In genomic region chr20:3783068-3783489, GRCh38 we compare ENCODE assay signal across 14 cellular contexts. TPM values are rescaled to one million over a fixed set of nuclear protein-coding genes. Genes with fewer than 3 reads are reported as not detected.
A peak's percentile ranks its signal among the peaks of the same experiment; 100 is the strongest.
DNase-seq lines count a peak whose midpoint lies in the region; ATAC-seq and TF ChIP-seq lines count a peak whose summit lies in the region.
"Had no signal": no experiment of that assay in that cellular context is flagged by ENCODE, and none has a peak within 500 bp of the region (broad histone marks: within the 10 kb centered on the region; RNA-seq: fewer than 3 reads in every experiment).

No MANE protein-coding gene starts in this region.

- H3K4me1 Mint-ChIP-seq in CD4-positive, alpha-beta T cell (ENCODE audit: low read depth) = peaks cover 49% of the 10 kb centered on the region
- H3K4me1 Mint-ChIP-seq in osteocyte (ENCODE audit: unreplicated experiment) = peaks cover 39% of the 10 kb centered on the region

- H3K79me2 ChIP-seq in GM23248 (ENCODE audit: insufficient read depth) = peaks cover 38% of the 10 kb centered on the region

- POLR2A ChIA-PET in CD4-positive, alpha-beta T cell (lab: Charles Lee) = interaction anchor here (2.1 to 2.4 kb wide), 2 partner anchors 16 to 37 kb away, joined by 8 to 16 read pairs; partner anchors contain the start of gene AP5S1

- H3K9ac ChIP-seq in GM23248 = peak overlapping the region; percentile 75; the same call in 1 of the 2 replicates

- no peaks in the 10 kb centered on the region for H3K36me3 Mint-ChIP-seq in CD4-positive, alpha-beta T cell (ENCODE audit: low read depth)
- peaks cover 2% of the 10 kb centered on the region for H3K36me3 Mint-ChIP-seq in osteocyte (ENCODE audit: unreplicated experiment)

- peaks cover 18% of the 10 kb centered on the region for H3K4me1 ChIP-seq in GM23248 (ENCODE audit: insufficient read depth)
- H3K4me1 ChIP-seq in body of pancreas = peaks cover 66% of the 10 kb centered on the region

- H3K36me3 ChIP-seq in GM23248 (ENCODE audit: low read depth) (no peaks in the 10 kb centered on the region; the same call in 1 of the 2 replicates), body of pancreas (replicated peaks in 1 of 2; ENCODE audit: insufficient read depth in 1 of 2, low read depth in 2 of 2) (no peaks in the 10 kb centered on the region)
- H3K36me3 ChIP-seq: ovary had no signal

- peaks cover 7% of the 10 kb centered on the region for H3K27me3 ChIP-seq in CD4-positive, alpha-beta T cell (ENCODE audit: control insufficient read depth, insufficient read depth, low read length)
- H3K27me3 ChIP-seq in GM23248 (replicated peaks; ENCODE audit: insufficient read depth) (no peaks in the 10 kb centered on the region), body of pancreas (no peaks in the 10 kb centered on the region)
- H3K27me3 ChIP-seq: gastroesophageal sphincter, ovary had no signal

- 81 to 88% methylated on average over 2 of the region's 2 CpGs for WGBS in GM23248 (ENCODE audit: low coverage in 1 of 2, low lambda C conversion rate in 2 of 2, missing lambda C conversion rate in 2 of 2), 2 experiments
- WGBS in body of pancreas, 2 donors = 30 to 41% methylated on average over 2 of the region's 2 CpGs

- ATAC-seq in CD4-positive, alpha-beta T cell (ENCODE audit: poor library complexity) = no peak
- no peak for ATAC-seq in body of pancreas
- ATAC-seq: gastroesophageal sphincter; left cardiac atrium; stimulated activated naive CD8-positive, alpha-beta T cell treated with anti-CD3 and anti-CD28 coated beads, Interleukin-15, Interleukin-2, amounts not matched to agents 100 U/mL and 50 U/mL, for 24 hours had no signal

- H2AFZ ChIP-seq in GM23248 = no peak overlapping the region

- intact Hi-C loops in CD4-positive, alpha-beta T cell (cut with DNase I, micrococcal nuclease) = loop anchor here in 1 of 2 experiments (2.0 kb wide), 1 partner anchor 14 kb away; no protein-coding TSS in a partner anchor
- intact Hi-C loops in body of pancreas (cut with DNase I) = loop anchor here (10.0 kb wide), 1 partner anchor 72 kb away; no protein-coding TSS in a partner anchor
- intact Hi-C loops in head of caudate nucleus (cut with DNase I) = loop anchor here (10.0 kb wide), 1 partner anchor 232 kb away; the partner anchor contains the start of gene RNF24

- peaks cover 26% of the 10 kb centered on the region for H3F3A ChIP-seq in GM23248 (ENCODE audit: insufficient read depth)

- no peaks in the 10 kb centered on the region; the same call in 1 of the 2 replicates for H4K20me1 ChIP-seq in GM23248 (ENCODE audit: insufficient read depth)

- peaks cover 8% of the 10 kb centered on the region for H3K27me3 Mint-ChIP-seq in CD4-positive, alpha-beta T cell
- H3K27me3 Mint-ChIP-seq in osteocyte (ENCODE audit: unreplicated experiment) = no peaks in the 10 kb centered on the region

- peak overlapping the region; percentile 43 for H3K27ac Mint-ChIP-seq in CD4-positive, alpha-beta T cell
- peak overlapping the region; percentile 24 for H3K27ac Mint-ChIP-seq in osteocyte (ENCODE audit: unreplicated experiment)
- H3K27ac Mint-ChIP-seq: activated naive CD4-positive, alpha-beta T cell treated with anti-CD3 and anti-CD28 coated beads for 36 hours had no signal

- H3K4me3 ChIP-seq in GM23248 (no peak overlapping the region), body of pancreas (no peak overlapping the region)
- H3K4me3 ChIP-seq: ovary had no signal

- no peak for DNase-seq in CD4-positive, alpha-beta T cell
- DNase-seq in GM23248 (no peak), body of pancreas (peak in 1 of 4 donors; percentile 37), osteocyte (ENCODE audit: extremely low spot score, unreplicated experiment) (no peak), SIG-M5 (lab: John Stamatoyannopoulos, UW) (no peak), head of caudate nucleus (no peak)
- no peak for DNase-seq in stimulated activated CD4-positive, alpha-beta T cell treated with anti-CD3 and anti-CD28 coated beads, Interleukin-2, amount 100 ng/mL, for 24 hours
- DNase-seq: activated naive CD4-positive, alpha-beta T cell treated with anti-CD3 and anti-CD28 coated beads for 36 hours; EL; left cardiac atrium; ovary; stimulated activated naive CD8-positive, alpha-beta T cell treated with anti-CD3 and anti-CD28 coated beads, Interleukin-15, Interleukin-2, amounts not matched to agents 100 U/mL and 50 U/mL, for 24 hours had no signal

- CTCF ChIA-PET in CD4-positive, alpha-beta T cell (lab: Charles Lee) = interaction anchor here (1.6 kb wide), 1 partner anchor 13 kb away, joined by 3 read pairs; the partner anchor contains the start of gene CDC25B

- H3K9me3 Mint-ChIP-seq in CD4-positive, alpha-beta T cell = no peaks in the 10 kb centered on the region
- no peaks in the 10 kb centered on the region for H3K9me3 Mint-ChIP-seq in osteocyte (ENCODE audit: unreplicated experiment)
- H3K9me3 Mint-ChIP-seq: activated naive CD4-positive, alpha-beta T cell treated with anti-CD3 and anti-CD28 coated beads for 36 hours; dendritic cell treated with granulocyte-macrophage colony-stimulating factor and Interleukin-4, amounts not matched to agents 40 ng/mL and 50 ng/mL, for 4 days had no signal

- in situ Hi-C loops in GM23248 (cut with MboI) = no loop called here

- H3K9me2 ChIP-seq in GM23248 (ENCODE audit: insufficient read depth) = no peaks in the 10 kb centered on the region

- peak overlapping the region; percentile 79 for H3K4me2 ChIP-seq in GM23248 (ENCODE audit: unreplicated experiment)

- TF ChIP-seq POLR2A in body of pancreas (IDR thresholded peaks at IDR 0.05) = no peak

- H3K4me3 Mint-ChIP-seq in CD4-positive, alpha-beta T cell = peak overlapping the region; percentile 27
- H3K4me3 Mint-ChIP-seq in osteocyte (ENCODE audit: unreplicated experiment) = peak overlapping the region; percentile 14
- H3K4me3 Mint-ChIP-seq: activated naive CD4-positive, alpha-beta T cell treated with anti-CD3 and anti-CD28 coated beads for 36 hours; dendritic cell treated with granulocyte-macrophage colony-stimulating factor and Interleukin-4, amounts not matched to agents 40 ng/mL and 50 ng/mL, for 4 days had no signal

- H3K27ac ChIP-seq in CD4-positive, alpha-beta T cell (ENCODE audit: low read depth, low read length) = peak overlapping the region; percentile 9
- H3K27ac ChIP-seq in GM23248 (no peak overlapping the region), body of pancreas (peak overlapping the region in 3 of 4 donors; percentile 3 to 69 (median 22))
- H3K27ac ChIP-seq: ovary had no signal

- TF ChIP-seq CTCF in CD4-positive, alpha-beta T cell (IDR thresholded peaks at IDR 0.05) = no peak
- TF ChIP-seq CTCF in body of pancreas (IDR thresholded peaks at IDR 0.05) = no peak
- TF ChIP-seq CTCF in osteocyte (IDR thresholded peaks at IDR 0.05) = no peak

- no peaks in the 10 kb centered on the region for H3K9me3 ChIP-seq in CD4-positive, alpha-beta T cell (ENCODE audit: control insufficient read depth, low read length)
- H3K9me3 ChIP-seq in GM23248 (ENCODE audit: low read depth) (no peaks in the 10 kb centered on the region), body of pancreas (no peaks in the 10 kb centered on the region)
- H3K9me3 ChIP-seq: gastroesophageal sphincter, ovary had no signal

RNA-seq across cellular contexts. Expression of gene SPEF1, which starts 1.8 kb away (rescaled TPM):
- total RNA-seq in CD4-positive, alpha-beta T cell = not detected
- not detected in 2 replicates for total RNA-seq in GM23248 (2014; rRNA removed; shearing (Covaris generic))
- polyA plus RNA-seq in GM23248 (2016; fragmentation: Nextera tagmentation; extraction: Ambion mirVana) = 0.11 TPM in 1 of 2 replicates, not detected in the other
- total RNA-seq in body of pancreas = 1 to 10 TPM in 1 of 2 donors, under 1 TPM in 1; 0.66 to 1.3 TPM
- total RNA-seq in osteocyte = 0.24 TPM in 1 of 2 replicates, not detected in the other
- total RNA-seq: activated naive CD4-positive, alpha-beta T cell treated with anti-CD3 and anti-CD28 coated beads for 36 hours; gastroesophageal sphincter; left cardiac atrium had no signal

RNA-seq across cellular contexts. Expression of gene CENPB, which starts 3.5 kb away (rescaled TPM):
- total RNA-seq in CD4-positive, alpha-beta T cell = 10 to 100 TPM; 25.1 to 25.3 TPM
- total RNA-seq in GM23248 (2014; rRNA removed; shearing (Covaris generic)) = 134 and 153 TPM in 2 replicates
- polyA plus RNA-seq in GM23248 (2016; fragmentation: Nextera tagmentation; extraction: Ambion mirVana) = 4.5 and 4.6 TPM in 2 replicates
- total RNA-seq in body of pancreas (10 to 100 TPM; 57.9 to 61.0 TPM), osteocyte (87.7 and 92.2 TPM in 2 replicates)

RNA-seq across cellular contexts. Expression of gene CDC25B, which starts 13.0 kb away (rescaled TPM):
- 100 to 1,000 TPM; 144 TPM for total RNA-seq in CD4-positive, alpha-beta T cell
- total RNA-seq in GM23248 (2014; rRNA removed; shearing (Covaris generic)) = 20.1 and 22.9 TPM in 2 replicates
- polyA plus RNA-seq in GM23248 (2016; fragmentation: Nextera tagmentation; extraction: Ambion mirVana) = 16.3 and 18.2 TPM in 2 replicates
- total RNA-seq in body of pancreas = 10 to 100 TPM in 1 of 2 donors, 1 to 10 TPM in 1; 8.8 to 22.7 TPM
- 193 and 197 TPM in 2 replicates for total RNA-seq in osteocyte

RNA-seq across cellular contexts. Expression of gene ADISSP, which starts 15.5 kb away (rescaled TPM):
- 10 to 100 TPM; 11.2 to 11.6 TPM for total RNA-seq in CD4-positive, alpha-beta T cell
- 44.9 and 49.1 TPM in 2 replicates for total RNA-seq in GM23248 (2014; rRNA removed; shearing (Covaris generic))
- polyA plus RNA-seq in GM23248 (2016; fragmentation: Nextera tagmentation; extraction: Ambion mirVana) = 62.6 and 65.4 TPM in 2 replicates
- total RNA-seq in body of pancreas (10 to 100 TPM; 11.2 to 26.7 TPM), osteocyte (24.3 and 25.2 TPM in 2 replicates)

RNA-seq across cellular contexts. Expression of gene AP5S1, which starts 37.3 kb away (rescaled TPM):
- 1 to 10 TPM; 6.0 TPM for total RNA-seq in CD4-positive, alpha-beta T cell
- total RNA-seq in GM23248 (2014; rRNA removed; shearing (Covaris generic)) = 24.8 and 25.0 TPM in 2 replicates
- polyA plus RNA-seq in GM23248 (2016; fragmentation: Nextera tagmentation; extraction: Ambion mirVana) = 20.5 and 22.6 TPM in 2 replicates
- 1 to 10 TPM; 4.9 to 5.3 TPM for total RNA-seq in body of pancreas
- 22.8 and 24.3 TPM in 2 replicates for total RNA-seq in osteocyte
